ENCODE assay signal across 14 cellular contexts in genomic region chr17:32497431-32498205, GRCh38. TPM values are rescaled to one million over a fixed set of nuclear protein-coding genes. Genes with fewer than 3 reads are reported as not detected.
A peak's percentile ranks its signal among the peaks of the same experiment; 100 is the strongest.
DNase-seq lines count a peak whose midpoint lies in the region; ATAC-seq and TF ChIP-seq lines count a peak whose summit lies in the region.
"Had no signal": no experiment of that assay in that cellular context is flagged by ENCODE, and none has a peak within 500 bp of the region (broad histone marks: within the 10 kb centered on the region; RNA-seq: fewer than 3 reads in every experiment).

No MANE protein-coding gene starts in this region.

- H3K9me3 Mint-ChIP-seq in GM23338, result no peaks in the 10 kb centered on the region; the same call in 2 of the 3 replicates
- no peaks in the 10 kb centered on the region for H3K9me3 Mint-ChIP-seq in memory B cell
- H3K9me3 Mint-ChIP-seq: CD8-positive, alpha-beta T cell; stimulated activated naive CD8-positive, alpha-beta T cell treated with anti-CD3 and anti-CD28 coated beads, Interleukin-15, Interleukin-2, amounts not matched to agents 100 ng/mL and 50 ng/mL, for 24 hours; T-helper 1 cell treated with Interleukin-12 subunit alpha and Interleukin-12 subunit beta and Interleukin-4 antibody, amounts not matched to agents 30 μg/mL and 1 μg/mL, for 36 hours had no signal

- H4K20me1 ChIP-seq in GM23338 (replicated peaks; ENCODE audit: insufficient read depth), result no peaks in the 10 kb centered on the region

- DNase-seq in ACHN, result peak; percentile 45
- DNase-seq in GM23338 (ENCODE audit: low spot score), result peak; percentile 40
- no peak for DNase-seq in ascending aorta (ENCODE audit: low spot score in 2 of 2)
- no peak for DNase-seq in memory B cell (ENCODE audit: low spot score in 2 of 2)
- no peak for DNase-seq in anterior cingulate cortex (lab: John Stamatoyannopoulos, UW)
- DNase-seq in left colon, result no peak
- DNase-seq: activated CD8-positive, alpha-beta memory T cell treated with anti-CD3 and anti-CD28 coated beads, Interleukin-2, amount 50 U/mL, for 4 hours; caudate nucleus; CD8-positive, alpha-beta T cell had no signal

- H3K9me2 ChIP-seq in GM23338 (ENCODE audit: insufficient read depth), result no peaks in the 10 kb centered on the region

- H3K4me1 Mint-ChIP-seq in GM23338 (peaks cover 17% of the 10 kb centered on the region), memory B cell (peaks cover 22% of the 10 kb centered on the region)

- in situ Hi-C loops in ACHN (cut with HindIII; ENCODE audit: low pct_ligation_motif_present, low pct_unique_long_range_greater_than_20kb, low sequenced_read_pairs), result loop anchor here (25.0 kb wide), 1 partner anchor 265 kb away; no protein-coding TSS in a partner anchor

- H3K4me3 ChIP-seq in GM23338, result no peak overlapping the region
- H3K4me3 ChIP-seq in ascending aorta, result no peak overlapping the region
- H3K4me3 ChIP-seq: mucosa of descending colon had no signal

- H3K36me3 Mint-ChIP-seq in GM23338 (ENCODE audit: low read depth) (no peaks in the 10 kb centered on the region; the same call in 2 of the 3 replicates), memory B cell (no peaks in the 10 kb centered on the region)
- H3K36me3 Mint-ChIP-seq: CD8-positive, alpha-beta T cell had no signal

- H3K4me3 Mint-ChIP-seq in GM23338, result no peak overlapping the region; the same call in 2 of the 3 replicates
- no peak overlapping the region for H3K4me3 Mint-ChIP-seq in memory B cell
- H3K4me3 Mint-ChIP-seq: CD8-positive, alpha-beta T cell; stimulated activated naive CD8-positive, alpha-beta T cell treated with anti-CD3 and anti-CD28 coated beads, Interleukin-15, Interleukin-2, amounts not matched to agents 100 ng/mL and 50 ng/mL, for 24 hours; T-helper 1 cell treated with Interleukin-12 subunit alpha and Interleukin-12 subunit beta and Interleukin-4 antibody, amounts not matched to agents 30 μg/mL and 1 μg/mL, for 36 hours had no signal

- H3K4me1 ChIP-seq in GM23338 (ENCODE audit: insufficient read depth) (peaks cover 13% of the 10 kb centered on the region; the same call in 1 of the 2 replicates), ascending aorta (peaks cover 20 to 33% of the 10 kb centered on the region in 2 donors)

- H3K27ac ChIP-seq in GM23338 (ENCODE audit: low read depth), result no peak overlapping the region
- H3K27ac ChIP-seq in ascending aorta, result peak overlapping the region; percentile 67 to 92

- H3K36me3 ChIP-seq in GM23338 (ENCODE audit: insufficient read depth) (no peaks in the 10 kb centered on the region), ascending aorta (peaks cover 18 to 21% of the 10 kb centered on the region in 2 donors)

- H3K27me3 Mint-ChIP-seq in GM23338 (ENCODE audit: insufficient read depth, low read depth, poor library complexity) (peaks cover 13% of the 10 kb centered on the region), memory B cell (no peaks in the 10 kb centered on the region)
- H3K27me3 Mint-ChIP-seq: stimulated activated naive CD8-positive, alpha-beta T cell treated with anti-CD3 and anti-CD28 coated beads, Interleukin-15, Interleukin-2, amounts not matched to agents 100 ng/mL and 50 ng/mL, for 24 hours had no signal

- H3K79me2 ChIP-seq in GM23338 (replicated peaks; ENCODE audit: insufficient read depth), result no peaks in the 10 kb centered on the region

- H3K4me2 ChIP-seq in GM23338, result no peak overlapping the region

- H3K27ac Mint-ChIP-seq in GM23338 (no peak overlapping the region), memory B cell (peak overlapping the region; percentile 58)
- H3K27ac Mint-ChIP-seq: CD8-positive, alpha-beta T cell; stimulated activated naive CD8-positive, alpha-beta T cell treated with anti-CD3 and anti-CD28 coated beads, Interleukin-15, Interleukin-2, amounts not matched to agents 100 ng/mL and 50 ng/mL, for 24 hours; T-helper 1 cell treated with Interleukin-12 subunit alpha and Interleukin-12 subunit beta and Interleukin-4 antibody, amounts not matched to agents 30 μg/mL and 1 μg/mL, for 36 hours had no signal

- TF ChIP-seq CTCF in GM23338 (conservative IDR thresholded peaks at IDR 0.05; ENCODE audit: low read depth in 2 of 2), result peak in 1 of 2 experiments; percentile 55; a peak in 2 of 4 replicates
- peak in 1 of 3 experiments; percentile 3 for TF ChIP-seq CTCF in ascending aorta (IDR thresholded peaks at IDR 0.05)

- ATAC-seq in GM23338 (peak; percentile 63), memory B cell (ENCODE audit: low read depth) (no peak), HG02642 (IDR thresholded peaks at IDR 0.05; ENCODE audit: poor library complexity, unreplicated experiment) (no peak), HG02623 (IDR thresholded peaks at IDR 0.05; ENCODE audit: unreplicated experiment) (no peak), left colon (no peak)
- ATAC-seq: CD8-positive, alpha-beta T cell; mucosa of descending colon had no signal

- H3K27me3 ChIP-seq in GM23338 (ENCODE audit: insufficient read depth), result no peaks in the 10 kb centered on the region
- no peaks in the 10 kb centered on the region for H3K27me3 ChIP-seq in ascending aorta

- H3K9me3 ChIP-seq in ascending aorta, result no peaks in the 10 kb centered on the region
- H3K9me3 ChIP-seq: mucosa of descending colon had no signal

- H3F3A ChIP-seq in GM23338 (replicated peaks; ENCODE audit: low read depth), result no peaks in the 10 kb centered on the region

- no peak overlapping the region for H2AFZ ChIP-seq in GM23338

- intact Hi-C loops in ascending aorta (cut with DNase I), result loop anchor here (5.0 kb wide), 2 partner anchors 380 to 430 kb away; partner anchors contain the start of genes MYO1D and TMEM98
- intact Hi-C loops in left colon (cut with DNase I, micrococcal nuclease), result no loop called here

TF ChIP-seq in GM23338, 12 proteins besides CTCF, POLR2A, EP300 and RAD21:
- TF ChIP-seq ZNF114 (CRISPR knock-in tag; IDR thresholded peaks at IDR 0.05) (no peak), JUNB (IDR thresholded peaks at IDR 0.05; ENCODE audit: unreplicated experiment) (no peak), REST (IDR thresholded peaks at IDR 0.05; ENCODE audit: unreplicated experiment) (no peak), EZH2 (IDR thresholded peaks at IDR 0.05; ENCODE audit: low read depth, unreplicated experiment) (no peak), NANOG (IDR thresholded peaks at IDR 0.05; ENCODE audit: borderline replicate concordance) (no peak)

RNA-seq across cellular contexts. Expression of gene CDK5R1, which starts 10.8 kb away (rescaled TPM):
- 8.7 and 11.6 TPM in 2 replicates for total RNA-seq in GM23338 (2014; rRNA removed; shearing (Covaris generic))
- polyA plus RNA-seq in GM23338 (2016; fragmentation: Nextera tagmentation; extraction: Ambion mirVana), result 4.0 and 4.1 TPM in 2 replicates
- total RNA-seq in ascending aorta (not detected), left colon (1 to 10 TPM in 1 of 2 donors, under 1 TPM in 1; 0.61 to 1.1 TPM)

RNA-seq across cellular contexts. Expression of gene PSMD11, which starts 53.3 kb away (rescaled TPM):
- total RNA-seq in GM23338 (2014; rRNA removed; shearing (Covaris generic)), result 132 and 180 TPM in 2 replicates
- 360 and 369 TPM in 2 replicates for polyA plus RNA-seq in GM23338 (2016; fragmentation: Nextera tagmentation; extraction: Ambion mirVana)
- total RNA-seq in ascending aorta (6.3 TPM), left colon (10 to 100 TPM; 77.4 to 79.3 TPM)

Comparison
In these comparisons a context has a peak if more than half of its experiments do, and no peak if none do; other contexts are left out.
1. DNase-seq: peak in ACHN (single experiment) and GM23338 (single experiment); none in ascending aorta (0 of 2), memory B cell (0 of 2), anterior cingulate cortex (0 of 58) and left colon (0 of 2).
2. RNA of gene PSMD11, which starts 53.3 kb away (total RNA-seq): 132 to 180 TPM in GM23338 and 77.4 to 79.3 TPM in left colon; 6.3 TPM in ascending aorta (single experiment); every median in the first group is over 10 times any median in the second.